In genomic region chrX:75273483-75273882, GRCh38 we compare ENCODE assay signal across 8 cellular contexts. TPM values are rescaled to one million over a fixed set of nuclear protein-coding genes. Genes with fewer than 3 reads are reported as not detected.
DNase-seq lines count a peak whose midpoint lies in the region; ATAC-seq and TF ChIP-seq lines count a peak whose summit lies in the region.

No MANE protein-coding gene starts in this region.

- H3K4me3 ChIP-seq in SU-DHL-6 (ENCODE audit: insufficient read depth, low read length, poor library complexity, severe bottlenecking) (peak overlapping the region; percentile 81), foreskin fibroblast (ENCODE audit: low read depth in 1 of 2, low read length in 2 of 2) (peak overlapping the region; percentile 79 to 86), trophoblast cell (ENCODE audit: low read depth, low read length) (no peak overlapping the region)

- H2BK5ac ChIP-seq in trophoblast cell (ENCODE audit: low read depth, low read length, poor library complexity), result no peak overlapping the region

- no peak overlapping the region for H3K14ac ChIP-seq in trophoblast cell (ENCODE audit: low read length)

- DNase-seq in DMS 273 (lab: John Stamatoyannopoulos, UW; ENCODE audit: unreplicated experiment), result peak; percentile 39
- no peak for DNase-seq in DMS 273 treated with DMSO at 0.1 percent for 48 hours (lab: John Stamatoyannopoulos, UW)
- DNase-seq in foreskin fibroblast, result no peak
- DNase-seq in trophoblast cell, result peak in 1 of 2 donors; percentile 2
- no peak for DNase-seq in Ammon's horn (ENCODE audit: low spot score)
- no peak for DNase-seq in DMS153 (lab: John Stamatoyannopoulos, UW)

- H4K91ac ChIP-seq in trophoblast cell (ENCODE audit: low read depth, low read length), result no peak overlapping the region

- H3K27ac ChIP-seq in SU-DHL-6 (ENCODE audit: low read depth, low read length), result peak overlapping the region; percentile 70
- H3K27ac ChIP-seq in trophoblast cell (ENCODE audit: low read depth, low read length), result no peak overlapping the region

- H2AFZ ChIP-seq in SU-DHL-6 (ENCODE audit: low read depth, low read length, severe bottlenecking) (peak overlapping the region; percentile 94), trophoblast cell (ENCODE audit: insufficient read depth, low read length, poor library complexity) (peak overlapping the region; percentile 71)

- no CpG with 5 or more reads among the region's 7 CpGs for WGBS in trophoblast cell (ENCODE audit: extremely low coverage, insufficient coverage, insufficient read length)

- H3K9me2 ChIP-seq in SU-DHL-6 (replicated peaks; ENCODE audit: insufficient read depth, low read length), result no peaks in the 10 kb centered on the region

- H3K18ac ChIP-seq in trophoblast cell (ENCODE audit: low read length), result no peak overlapping the region

- peak overlapping the region; percentile 70 for H4K8ac ChIP-seq in trophoblast cell (ENCODE audit: low read depth, low read length)

- H2BK120ac ChIP-seq in trophoblast cell (ENCODE audit: insufficient read depth, low read length, poor library complexity), result no peak overlapping the region

- ATAC-seq in HG02938 (IDR thresholded peaks at IDR 0.05; ENCODE audit: unreplicated experiment), result peak; percentile 14

- H3K79me2 ChIP-seq in SU-DHL-6 (ENCODE audit: insufficient read depth, low read length) (peaks cover 35% of the 10 kb centered on the region), trophoblast cell (ENCODE audit: control insufficient read depth, insufficient read depth, low read length, poor library complexity) (peaks cover 4% of the 10 kb centered on the region)

- H3K9ac ChIP-seq in SU-DHL-6 (ENCODE audit: low read length) (peak overlapping the region; percentile 78; the same call in 1 of the 2 replicates), trophoblast cell (ENCODE audit: low read length) (no peak overlapping the region)

- H4K20me1 ChIP-seq in SU-DHL-6 (ENCODE audit: low read depth, low read length), result no peaks in the 10 kb centered on the region

- no peaks in the 10 kb centered on the region for H3K4me1 ChIP-seq in trophoblast cell (ENCODE audit: control insufficient read depth in 1 of 2, insufficient read depth in 2 of 2, low read length in 2 of 2)

- no peak overlapping the region for H2AK5ac ChIP-seq in trophoblast cell (ENCODE audit: low read length)

- H3K23ac ChIP-seq in trophoblast cell (ENCODE audit: low read length), result no peak overlapping the region

- no peaks in the 10 kb centered on the region for H3K9me3 ChIP-seq in SU-DHL-6 (ENCODE audit: insufficient read depth, low read length)
- no peaks in the 10 kb centered on the region for H3K9me3 ChIP-seq in trophoblast cell (ENCODE audit: insufficient read depth, low read depth, low read length)

- H3K36me3 ChIP-seq in SU-DHL-6 (ENCODE audit: low read length) (no peaks in the 10 kb centered on the region), trophoblast cell (ENCODE audit: control insufficient read depth in 1 of 2, insufficient read depth in 2 of 2, low read length in 2 of 2) (no peaks in the 10 kb centered on the region)

- H3F3A ChIP-seq in SU-DHL-6 (ENCODE audit: insufficient read depth), result no peaks in the 10 kb centered on the region; the same call in 1 of the 2 replicates

- H2BK12ac ChIP-seq in trophoblast cell (ENCODE audit: low read length), result no peak overlapping the region

- H3K4me2 ChIP-seq in SU-DHL-6 (ENCODE audit: low read depth, low read length, poor library complexity, severe bottlenecking) (peak overlapping the region; percentile 84), trophoblast cell (ENCODE audit: low read length) (peak overlapping the region; percentile 69)

- H3K4ac ChIP-seq in trophoblast cell (ENCODE audit: low read depth, low read length), result no peak overlapping the region

- no peaks in the 10 kb centered on the region for H3K27me3 ChIP-seq in SU-DHL-6 (ENCODE audit: low read length)
- no peaks in the 10 kb centered on the region for H3K27me3 ChIP-seq in trophoblast cell (ENCODE audit: insufficient read depth, low read length)

- H4K12ac ChIP-seq in trophoblast cell (ENCODE audit: low read depth, low read length), result no peak overlapping the region

- H3K79me1 ChIP-seq in trophoblast cell (ENCODE audit: low read length), result peaks cover 7% of the 10 kb centered on the region

- no peak for TF ChIP-seq CTCF in SU-DHL-6 (IDR thresholded peaks at IDR 0.05; ENCODE audit: insufficient read depth, low read length, poor library complexity, severe bottlenecking)
- TF ChIP-seq CTCF in foreskin fibroblast (IDR thresholded peaks at IDR 0.05; ENCODE audit: low read depth, low read length), result no peak

RNA-seq across cellular contexts. Expression of gene UPRT, which starts 0.4 kb away (rescaled TPM):
- 7.1 and 8.0 TPM in 2 replicates for polyA plus RNA-seq in trophoblast cell (2013)
